Comparison of ENCODE assay signal across 8 cellular contexts in genomic region chr1:164560076-164560475, GRCh38. TPM values are rescaled to one million over a fixed set of nuclear protein-coding genes. Genes with fewer than 3 reads are reported as not detected.
DNase-seq lines count a peak whose midpoint lies in the region; ATAC-seq and TF ChIP-seq lines count a peak whose summit lies in the region.

No MANE protein-coding gene starts in this region.

- H3K4me1 Mint-ChIP-seq in activated naive CD4-positive, alpha-beta T cell treated with anti-CD3 and anti-CD28 coated beads, Interleukin-2, amount 10 ng/mL, durations not matched to agents 7 days and 5 days: peaks cover 8% of the 10 kb centered on the region
- peaks cover 27% of the 10 kb centered on the region for H3K4me1 Mint-ChIP-seq in type B pancreatic cell (ENCODE audit: unreplicated experiment)

- H3K27ac ChIP-seq in lung (ENCODE audit: low read depth in 1 of 2, low read length in 1 of 2): peak overlapping the region; percentile 89 to 92

- CTCF ChIA-PET in activated naive CD4-positive, alpha-beta T cell treated with anti-CD3 and anti-CD28 coated beads, Interleukin-2, amount 10 ng/mL, durations not matched to agents 7 days and 5 days (lab: Charles Lee): no interaction called here

- H3K36me3 Mint-ChIP-seq in activated naive CD4-positive, alpha-beta T cell treated with anti-CD3 and anti-CD28 coated beads, Interleukin-2, amount 10 ng/mL, durations not matched to agents 7 days and 5 days: no peaks in the 10 kb centered on the region
- H3K36me3 Mint-ChIP-seq in type B pancreatic cell: peaks cover 28% of the 10 kb centered on the region

- TF ChIP-seq CTCF in astrocyte of the spinal cord (IDR thresholded peaks at IDR 0.05; ENCODE audit: low read depth, low read length): no peak
- TF ChIP-seq CTCF in lung (IDR thresholded peaks at IDR 0.05; ENCODE audit: control extremely low read depth, extremely low read depth): no peak
- TF ChIP-seq CTCF in type B pancreatic cell (conservative IDR thresholded peaks at IDR 0.05): no peak

- H3K4me3 Mint-ChIP-seq in activated naive CD4-positive, alpha-beta T cell treated with anti-CD3 and anti-CD28 coated beads, Interleukin-2, amount 10 ng/mL, durations not matched to agents 7 days and 5 days: peak overlapping the region; percentile 51
- H3K4me3 Mint-ChIP-seq in type B pancreatic cell: peak overlapping the region; percentile 95

- peaks cover 0 to 5% of the 10 kb centered on the region in 2 donors for H3K4me1 ChIP-seq in lung (ENCODE audit: control insufficient read depth in 2 of 2, insufficient read depth in 2 of 2, low read length in 2 of 2)

- H3K4me3 ChIP-seq in astrocyte of the spinal cord (ENCODE audit: low read depth, low read length) (peak overlapping the region; percentile 64), lung (peak overlapping the region; percentile 71)

- H3K36me3 ChIP-seq in lung (ENCODE audit: control insufficient read depth in 2 of 2, insufficient read depth in 2 of 2, low read length in 2 of 2): no peaks in the 10 kb centered on the region

- DNase-seq in activated naive CD4-positive, alpha-beta T cell treated with anti-CD3 and anti-CD28 coated beads, Interleukin-2, amount 10 ng/mL, durations not matched to agents 7 days and 5 days: no peak
- no peak for DNase-seq in activated naive CD4-positive, alpha-beta T cell treated with Interleukin-2 at 50 U/mL for 16 hours
- DNase-seq in astrocyte of the spinal cord (ENCODE audit: low read depth, low spot score) (peak; percentile 49), lung (ENCODE audit: low spot score) (no peak), type B pancreatic cell (ENCODE audit: extremely low spot score, unreplicated experiment) (no peak), GF-D8 (lab: John Stamatoyannopoulos, UW) (no peak), SIG-M5 treated with dmso at 0.1 percent for 504 hours (lab: John Stamatoyannopoulos, UW; ENCODE audit: unreplicated experiment) (no peak)
- no peak for DNase-seq in activated CD4-positive, alpha-beta T cell treated with anti-CD3 and anti-CD28 coated beads for 1 hour

- no peak overlapping the region for H3K27ac Mint-ChIP-seq in activated naive CD4-positive, alpha-beta T cell treated with anti-CD3 and anti-CD28 coated beads, Interleukin-2, amount 10 ng/mL, durations not matched to agents 7 days and 5 days
- peak overlapping the region; percentile 89 for H3K27ac Mint-ChIP-seq in type B pancreatic cell

- in situ Hi-C loops in astrocyte of the spinal cord (cut with HindIII; ENCODE audit: low sequenced_read_pairs): loop anchor here (25.0 kb wide), 1 partner anchor 227 kb away; no protein-coding TSS in a partner anchor

- no peak for ATAC-seq in lung (ENCODE audit: insufficient read depth, low FRiP score)

- no peaks in the 10 kb centered on the region for H3K9me3 Mint-ChIP-seq in activated naive CD4-positive, alpha-beta T cell treated with anti-CD3 and anti-CD28 coated beads, Interleukin-2, amount 10 ng/mL, durations not matched to agents 7 days and 5 days
- H3K9me3 Mint-ChIP-seq in type B pancreatic cell: no peaks in the 10 kb centered on the region

- no peaks in the 10 kb centered on the region for H3K27me3 ChIP-seq in lung (ENCODE audit: control insufficient read depth, insufficient read depth)

- no peaks in the 10 kb centered on the region for H3K9me3 ChIP-seq in lung (ENCODE audit: control insufficient read depth in 2 of 2, insufficient read depth in 1 of 2, low read length in 1 of 2)

- peaks cover 33% of the 10 kb centered on the region for H3K27me3 Mint-ChIP-seq in activated naive CD4-positive, alpha-beta T cell treated with anti-CD3 and anti-CD28 coated beads, Interleukin-2, amount 10 ng/mL, durations not matched to agents 7 days and 5 days
- H3K27me3 Mint-ChIP-seq in type B pancreatic cell: no peaks in the 10 kb centered on the region

- WGBS in lung, 2 donors: 0 to 1% methylated on average over 11 of the region's 11 CpGs

RNA-seq across cellular contexts. Expression of gene PBX1, which starts 1.1 kb away (rescaled TPM):
- total RNA-seq in lung: 100 to 1,000 TPM in 1 of 2 donors, 10 to 100 TPM in 1; 58.0 to 112 TPM
- polyA plus RNA-seq in lung: 1 to 10 TPM; 7.8 to 9.0 TPM
- 257 and 324 TPM in 2 replicates for total RNA-seq in type B pancreatic cell (ENCODE audit: low replicate concordance)
